Comparison of ENCODE assay signal across 26 cellular contexts in the genomic region with DNA sequence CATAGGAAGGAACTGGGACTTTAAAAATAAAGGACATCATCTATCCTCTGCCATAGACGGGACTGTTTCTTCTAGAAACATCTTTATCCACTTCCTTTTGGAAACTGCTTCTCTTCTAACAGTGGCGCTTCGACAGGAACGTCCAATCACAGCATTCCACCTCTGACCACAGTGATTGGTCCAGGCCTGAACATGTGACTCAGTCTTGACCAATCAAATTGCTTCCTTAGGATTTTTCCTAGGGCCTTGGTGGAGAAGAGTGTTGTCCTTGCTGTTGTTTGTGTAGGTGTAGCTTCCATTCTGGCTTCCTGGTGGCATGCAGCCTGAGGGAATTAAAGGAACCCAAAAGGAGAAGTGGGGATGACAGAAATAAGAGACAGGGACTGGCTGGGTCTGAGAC.
"Had no signal": no experiment of that assay in that cellular context is flagged by ENCODE, and none has a peak within 500 bp of the region (broad histone marks: within the 10 kb centered on the region; RNA-seq: fewer than 3 reads in every experiment).

No MANE protein-coding gene starts in this region.

- H3K9me3 ChIP-seq: left lung, mucosa of descending colon, suprapubic skin, thyroid gland had no signal

- ATAC-seq: left cardiac atrium; left lung; mucosa of descending colon; natural killer cell treated with Interleukin-12 subunit alpha and Interleukin-12 subunit beta and Interleukin-15 and Interleukin-18, amount 100 ng/mL, for 72 hours; sciatic nerve; stimulated activated naive CD8-positive, alpha-beta T cell treated with anti-CD3 and anti-CD28 coated beads, Interleukin-15, amount 100 ng/mL, for 72 hours had no signal

- H3K4me1 Mint-ChIP-seq: naive B cell; stimulated activated naive CD8-positive, alpha-beta T cell treated with anti-CD3 and anti-CD28 coated beads, Interleukin-15, amount 100 ng/mL, for 72 hours had no signal

- H3K4me1 ChIP-seq: left lung, parathyroid adenoma, suprapubic skin had no signal

- H3K36me3 Mint-ChIP-seq: mesothelial cell of epicardium; naive B cell; natural killer cell treated with Interleukin-12 subunit alpha and Interleukin-12 subunit beta and Interleukin-15 and Interleukin-18, amount 100 ng/mL, for 72 hours; neural progenitor cell; type B pancreatic cell had no signal

- H3K27ac Mint-ChIP-seq: naive B cell; natural killer cell treated with Interleukin-12 subunit alpha and Interleukin-12 subunit beta and Interleukin-15 and Interleukin-18, amount 100 ng/mL, for 72 hours; neural progenitor cell; progenitor cell of endocrine pancreas; type B pancreatic cell had no signal

- DNase-seq: dorsolateral prefrontal cortex; effector CD4-positive, alpha-beta T cell; left cardiac atrium; left lung; mesenchymal stem cell; mucosa of descending colon; naive B cell; stimulated activated CD4-positive, alpha-beta T cell treated with anti-CD3 and anti-CD28 coated beads, Interleukin-12 subunit alpha, Interleukin-12 subunit beta, amount 100 ng/mL, for 4 hours; stimulated activated CD4-positive, alpha-beta T cell treated with anti-CD3 and anti-CD28 coated beads, Interleukin-1b, Interleukin-23, amount 100 ng/mL, for 48 hours; stimulated activated CD4-positive, alpha-beta T cell treated with anti-CD3 and anti-CD28 coated beads, Interleukin-4, amount 100 ng/mL, for 1 hour; stimulated activated CD8-positive, alpha-beta memory T cell treated with anti-CD3 and anti-CD28 coated beads, Interleukin-4, amount 100 ng/mL, for 48 hours; stimulated activated naive CD4-positive, alpha-beta T cell; stimulated activated naive CD8-positive, alpha-beta T cell treated with anti-CD3 and anti-CD28 coated beads, Interleukin-15, amount 100 ng/mL, for 72 hours; thyroid gland had no signal

- H3K27me3 ChIP-seq: left lung, neural progenitor cell, suprapubic skin, thyroid gland had no signal

- H3K9me3 Mint-ChIP-seq: mesothelial cell of epicardium, neural progenitor cell, type B pancreatic cell had no signal

- H3K4me3 ChIP-seq: dorsolateral prefrontal cortex, left lung, mucosa of descending colon, neural progenitor cell, smooth muscle cell, suprapubic skin, thyroid gland had no signal

- H3K4me3 Mint-ChIP-seq: mesothelial cell of epicardium; natural killer cell treated with Interleukin-12 subunit alpha and Interleukin-12 subunit beta and Interleukin-15 and Interleukin-18, amount 100 ng/mL, for 72 hours; neural progenitor cell; stimulated activated naive CD8-positive, alpha-beta T cell treated with anti-CD3 and anti-CD28 coated beads, Interleukin-15, amount 100 ng/mL, for 72 hours; type B pancreatic cell had no signal

- H3K4me2 ChIP-seq: smooth muscle cell had no signal

- H3K27ac ChIP-seq: dorsolateral prefrontal cortex, left lung, neural progenitor cell, parathyroid adenoma, suprapubic skin, thyroid gland had no signal

- H3K36me3 ChIP-seq: left lung, neural progenitor cell, suprapubic skin, thyroid gland had no signal

- H3K27me3 Mint-ChIP-seq: natural killer cell treated with Interleukin-12 subunit alpha and Interleukin-12 subunit beta and Interleukin-15 and Interleukin-18, amount 100 ng/mL, for 72 hours; stimulated activated naive CD8-positive, alpha-beta T cell treated with anti-CD3 and anti-CD28 coated beads, Interleukin-15, amount 100 ng/mL, for 72 hours; type B pancreatic cell had no signal

- FAIRE-seq: colon, frontal cortex, urothelium cell line had no signal
